Comparison of ENCODE assay signal across 8 cellular contexts in the genomic region with DNA sequence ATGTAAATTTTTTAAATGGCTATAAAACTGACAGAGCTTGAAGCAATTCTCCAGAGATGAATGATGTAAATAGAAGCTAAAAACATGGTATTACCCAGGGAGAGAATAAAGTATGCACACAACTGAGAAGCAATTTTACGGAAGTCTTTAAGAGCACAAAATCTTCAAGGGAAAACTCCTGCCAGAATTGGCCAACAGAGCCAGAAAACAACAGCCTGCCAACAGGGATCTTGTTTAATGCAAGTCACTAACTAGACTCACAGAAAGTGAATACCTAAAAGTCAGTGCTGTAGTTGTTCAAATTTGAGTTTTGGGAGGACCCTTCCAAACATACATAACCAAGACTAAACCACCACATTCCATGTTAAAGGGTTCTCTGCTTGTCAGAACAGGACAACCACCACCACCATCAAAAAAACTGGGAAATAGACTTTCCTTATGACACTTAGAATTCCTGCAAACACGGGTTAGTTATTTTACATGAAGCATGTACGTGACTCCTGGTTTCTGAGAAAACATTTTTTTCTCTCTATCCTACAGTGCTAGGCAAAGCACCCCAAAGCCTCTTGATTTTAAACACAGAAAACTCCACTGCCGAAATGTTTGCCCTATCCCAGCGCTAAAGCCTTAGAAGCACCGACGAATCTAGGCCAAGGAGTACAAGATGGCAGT. TPM values are rescaled to one million over a fixed set of nuclear protein-coding genes. Genes with fewer than 3 reads are reported as not detected.
DNase-seq lines count a peak whose midpoint lies in the region; ATAC-seq and TF ChIP-seq lines count a peak whose summit lies in the region.

No MANE protein-coding gene starts in this region.

- peak overlapping the region; percentile 93 for H3K27ac Mint-ChIP-seq in activated T-cell treated with anti-CD3 and anti-CD28 coated beads, Interleukin-2, amount 50 U/mL, for 24 hours
- peak overlapping the region; percentile 88 to 92 for H3K27ac Mint-ChIP-seq in T-cell

- no peak for DNase-seq in activated T-cell treated with anti-CD3 and anti-CD28 coated beads, Interleukin-2, amount 50 U/mL, for 24 hours
- no peak for DNase-seq in activated T-cell treated with anti-CD3 and anti-CD28 coated beads, Interleukin-2, amount 50 U/mL, for 1 hour
- DNase-seq in T-cell = no peak
- no peak for DNase-seq in fibroblast of mammary gland (ENCODE audit: low read depth)
- no peak for DNase-seq in psoas muscle
- no peak for DNase-seq in stimulated activated CD4-positive, alpha-beta T cell treated with anti-CD3 and anti-CD28 coated beads, Interleukin-2, amount 100 ng/mL, for 48 hours

- no peak for ATAC-seq in T-cell (replicated peaks in 1 of 4)
- ATAC-seq in psoas muscle = peak in 1 of 4 donors; percentile 32
- ATAC-seq in HG03025 (IDR thresholded peaks at IDR 0.05; ENCODE audit: low FRiP score, unreplicated experiment) = no peak
- ATAC-seq in HG03039 (IDR thresholded peaks at IDR 0.05; ENCODE audit: unreplicated experiment) = no peak

- no peaks in the 10 kb centered on the region for H3K9me3 ChIP-seq in psoas muscle

- intact Hi-C loops in psoas muscle (cut with DNase I) = loop anchor here (5.0 kb wide), 2 partner anchors 95 to 100 kb away; partner anchors contain the start of gene OSBPL9 (in 1 of the 2)

- peak overlapping the region; percentile 96 for H3K27ac ChIP-seq in psoas muscle

- POLR2A ChIA-PET in T-cell (lab: Charles Lee) = interaction anchor here in 1 of 2 donors (0.6 to 0.8 kb wide), 2 partner anchors 29 to 30 kb away, joined by 3 read pairs; no protein-coding TSS in a partner anchor

- H3K4me1 Mint-ChIP-seq in activated T-cell treated with anti-CD3 and anti-CD28 coated beads, Interleukin-2, amount 50 U/mL, for 24 hours (ENCODE audit: low read depth) = peaks cover 68% of the 10 kb centered on the region
- peaks cover 69 to 71% (median 70%) of the 10 kb centered on the region in 3 donors for H3K4me1 Mint-ChIP-seq in T-cell

- H3K4me3 Mint-ChIP-seq in activated T-cell treated with anti-CD3 and anti-CD28 coated beads, Interleukin-2, amount 50 U/mL, for 24 hours = peak overlapping the region; percentile 88
- H3K4me3 Mint-ChIP-seq in T-cell = peak overlapping the region; percentile 91 to 99 (median 95)

- H3K4me3 ChIP-seq in fibroblast of mammary gland (ENCODE audit: control insufficient read depth, low read depth, low read length) (peak overlapping the region; percentile 87), psoas muscle (peak overlapping the region; percentile 83)

- H3K27me3 Mint-ChIP-seq in activated T-cell treated with anti-CD3 and anti-CD28 coated beads, Interleukin-2, amount 50 U/mL, for 24 hours = no peaks in the 10 kb centered on the region
- H3K27me3 Mint-ChIP-seq in T-cell = no peaks in the 10 kb centered on the region

- peaks cover 11% of the 10 kb centered on the region for H3K36me3 Mint-ChIP-seq in activated T-cell treated with anti-CD3 and anti-CD28 coated beads, Interleukin-2, amount 50 U/mL, for 24 hours (ENCODE audit: low read depth)
- H3K36me3 Mint-ChIP-seq in T-cell = no peaks in the 10 kb centered on the region

- CTCF ChIA-PET in T-cell (lab: Charles Lee) = no interaction called here

- TF ChIP-seq CTCF in fibroblast of mammary gland (conservative IDR thresholded peaks at IDR 0.05; ENCODE audit: control insufficient read depth, insufficient read depth, low read depth, low read length) (no peak), psoas muscle (IDR thresholded peaks at IDR 0.05) (no peak)

- peaks cover 50% of the 10 kb centered on the region for H3K4me1 ChIP-seq in psoas muscle

- 1 to 3% (median 1%) methylated on average over 7 of the region's 7 CpGs for WGBS in psoas muscle, 3 donors

- H3K36me3 ChIP-seq in psoas muscle (ENCODE audit: insufficient read depth in 1 of 2, low read depth in 1 of 2) = no peaks in the 10 kb centered on the region

- H3K27me3 ChIP-seq in psoas muscle (ENCODE audit: insufficient read depth in 3 of 3, low read length in 2 of 3) = no peaks in the 10 kb centered on the region

- H3K9me3 Mint-ChIP-seq in activated T-cell treated with anti-CD3 and anti-CD28 coated beads, Interleukin-2, amount 50 U/mL, for 24 hours = no peaks in the 10 kb centered on the region
- no peaks in the 10 kb centered on the region for H3K9me3 Mint-ChIP-seq in T-cell

RNA-seq across cellular contexts. Expression of gene EPS15, which starts 1.6 kb away (rescaled TPM):
- total RNA-seq in T-cell (10 to 100 TPM; 61.0 to 76.1 (median 75.2) TPM), psoas muscle (10 to 100 TPM; 42.6 to 71.9 (median 54.1) TPM)
- 10 to 100 TPM in 2 of 3 donors, 1 to 10 TPM in 1; 9.8 to 46.1 (median 21.7) TPM for polyA plus RNA-seq in psoas muscle
